ENCODE assay signal across 1 cellular context in the genomic region with DNA sequence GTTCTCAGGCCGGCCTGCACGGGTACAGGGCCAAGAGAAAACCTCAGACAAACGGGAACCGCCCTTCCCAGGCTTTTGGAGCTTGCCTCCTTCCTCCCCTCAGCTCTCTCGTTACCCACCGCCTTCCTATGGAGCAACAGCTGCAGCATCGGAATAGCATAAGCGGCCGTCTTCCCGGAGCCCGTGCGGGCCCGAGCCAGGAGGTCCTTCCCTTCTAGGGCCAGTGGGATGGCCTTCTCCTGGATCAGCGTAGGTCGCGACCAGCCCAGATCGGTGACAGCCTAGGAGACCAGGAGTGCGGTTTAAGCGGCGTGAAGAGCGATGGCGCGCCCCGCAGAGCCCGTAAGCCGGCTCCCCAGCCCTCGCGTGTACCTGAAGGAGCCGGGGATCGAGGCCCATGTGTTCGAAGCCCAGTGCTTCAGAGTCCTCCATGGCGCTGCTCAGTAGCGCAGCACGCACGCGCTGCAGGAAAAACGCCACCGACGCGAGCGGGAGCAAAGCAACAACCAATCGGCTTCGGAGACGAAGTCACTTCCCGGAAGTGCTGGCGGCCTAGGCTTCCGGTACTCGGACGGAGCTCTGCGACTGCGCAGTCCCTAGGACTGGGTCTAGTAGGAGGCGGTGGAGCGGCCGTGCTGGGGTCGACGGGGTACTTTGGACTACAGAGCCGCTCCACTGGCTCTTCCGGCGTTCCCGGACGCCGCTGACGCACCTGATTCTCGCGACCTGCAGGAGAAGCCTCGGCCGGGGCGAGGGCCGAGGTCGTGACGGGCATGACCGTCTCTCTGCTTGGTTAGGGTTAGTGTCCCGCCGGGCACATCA.
TF ChIP-seq lines count a peak whose summit lies in the region.

A gene with protein sequence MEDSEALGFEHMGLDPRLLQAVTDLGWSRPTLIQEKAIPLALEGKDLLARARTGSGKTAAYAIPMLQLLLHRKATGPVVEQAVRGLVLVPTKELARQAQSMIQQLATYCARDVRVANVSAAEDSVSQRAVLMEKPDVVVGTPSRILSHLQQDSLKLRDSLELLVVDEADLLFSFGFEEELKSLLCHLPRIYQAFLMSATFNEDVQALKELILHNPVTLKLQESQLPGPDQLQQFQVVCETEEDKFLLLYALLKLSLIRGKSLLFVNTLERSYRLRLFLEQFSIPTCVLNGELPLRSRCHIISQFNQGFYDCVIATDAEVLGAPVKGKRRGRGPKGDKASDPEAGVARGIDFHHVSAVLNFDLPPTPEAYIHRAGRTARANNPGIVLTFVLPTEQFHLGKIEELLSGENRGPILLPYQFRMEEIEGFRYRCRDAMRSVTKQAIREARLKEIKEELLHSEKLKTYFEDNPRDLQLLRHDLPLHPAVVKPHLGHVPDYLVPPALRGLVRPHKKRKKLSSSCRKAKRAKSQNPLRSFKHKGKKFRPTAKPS (minus strand): TSS at position 445 of the 822 bp plus-strand sequence. CDS start 13 bp downstream, at position 432.

TF ChIP-seq in K562, 482 proteins besides CTCF, POLR2A, EP300 and RAD21 (continued from another document and continues in another):
- TF ChIP-seq, protein P1, sequence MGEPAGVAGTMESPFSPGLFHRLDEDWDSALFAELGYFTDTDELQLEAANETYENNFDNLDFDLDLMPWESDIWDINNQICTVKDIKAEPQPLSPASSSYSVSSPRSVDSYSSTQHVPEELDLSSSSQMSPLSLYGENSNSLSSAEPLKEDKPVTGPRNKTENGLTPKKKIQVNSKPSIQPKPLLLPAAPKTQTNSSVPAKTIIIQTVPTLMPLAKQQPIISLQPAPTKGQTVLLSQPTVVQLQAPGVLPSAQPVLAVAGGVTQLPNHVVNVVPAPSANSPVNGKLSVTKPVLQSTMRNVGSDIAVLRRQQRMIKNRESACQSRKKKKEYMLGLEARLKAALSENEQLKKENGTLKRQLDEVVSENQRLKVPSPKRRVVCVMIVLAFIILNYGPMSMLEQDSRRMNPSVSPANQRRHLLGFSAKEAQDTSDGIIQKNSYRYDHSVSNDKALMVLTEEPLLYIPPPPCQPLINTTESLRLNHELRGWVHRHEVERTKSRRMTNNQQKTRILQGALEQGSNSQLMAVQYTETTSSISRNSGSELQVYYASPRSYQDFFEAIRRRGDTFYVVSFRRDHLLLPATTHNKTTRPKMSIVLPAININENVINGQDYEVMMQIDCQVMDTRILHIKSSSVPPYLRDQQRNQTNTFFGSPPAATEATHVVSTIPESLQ (CRISPR knock-in tag; IDR thresholded peaks at IDR 0.05), result 0 out of 2 replicates have a peak, but pooled peaks have one; percentile 37
- TF ChIP-seq RBM39 (optimal IDR thresholded peaks at IDR 0.05; ENCODE audit: low read depth, low read length) (no peak), DIDO1 (tag; IDR thresholded peaks at IDR 0.05; ENCODE audit: low read depth) (peak; percentile 18; the same call in 1 of the 2 replicates), ATF7 (IDR thresholded peaks at IDR 0.05) (peak; percentile 68; the same call in 1 of the 2 replicates), CTBP1 (IDR thresholded peaks at IDR 0.05; ENCODE audit: borderline replicate concordance) (peak; percentile 42; the same call in 1 of the 2 replicates), POLR3A (IDR thresholded peaks at IDR 0.05; ENCODE audit: borderline replicate concordance, extremely low read depth, insufficient read depth, insufficient read length) (no peak), ZBED1 (IDR thresholded peaks at IDR 0.05) (0 out of 2 replicates have a peak, but pooled peaks have one; percentile 59), ARHGAP35 (IDR thresholded peaks at IDR 0.05; ENCODE audit: partially characterized antibody) (no peak), RNF2 (IDR thresholded peaks at IDR 0.05) (peak; percentile 77; the same call in 1 of the 2 replicates), ZNF707 (CRISPR knock-in tag; conservative IDR thresholded peaks at IDR 0.05) (no peak), TGIF2 (CRISPR knock-in tag; IDR thresholded peaks at IDR 0.05) (no peak), LEF1 (IDR thresholded peaks at IDR 0.05) (no peak), ZFP36 (IDR thresholded peaks at IDR 0.05; ENCODE audit: low read depth, low read length, partially characterized antibody) (no peak), SIN3A (IDR thresholded peaks at IDR 0.05; ENCODE audit: borderline replicate concordance in 2 of 2, control insufficient read depth in 1 of 2, low read depth in 2 of 2, low read length in 2 of 2) (peak; percentile 83 to 91; a peak in 2 of 4 replicates), ZNF3 (CRISPR knock-in tag; IDR thresholded peaks at IDR 0.05) (no peak), CBX3 (IDR thresholded peaks at IDR 0.05; ENCODE audit: borderline replicate concordance in 1 of 2, low read length in 2 of 2) (peak in 1 of 2 experiments; percentile 91; a peak in 2 of 3 replicates), STAT5B (CRISPR knock-in tag; IDR thresholded peaks at IDR 0.05) (no peak), POLR2H (tag; IDR thresholded peaks at IDR 0.05; ENCODE audit: low read depth) (peak; percentile 82), CREM (IDR thresholded peaks at IDR 0.05; ENCODE audit: low read depth) (peak; percentile 87), PHF20 (IDR thresholded peaks at IDR 0.05; ENCODE audit: partially characterized antibody) (peak; percentile 80), ZNF444 (CRISPR knock-in tag; IDR thresholded peaks at IDR 0.05) (no peak), ZFX (CRISPR knock-in tag; IDR thresholded peaks at IDR 0.05) (peak; percentile 84), TRIM28 (IDR thresholded peaks at IDR 0.05) (no peak), GABPB1 (CRISPR knock-in tag; IDR thresholded peaks at IDR 0.05) (peak; percentile 91), DMBX1 (CRISPR knock-in tag; IDR thresholded peaks at IDR 0.05; ENCODE audit: borderline replicate concordance) (peak; percentile 50; the same call in 1 of the 2 replicates), NR2C2 (CRISPR knock-in tag; IDR thresholded peaks at IDR 0.05) (0 out of 2 replicates have a peak, but pooled peaks have one; percentile 62), NR2C2 (tag; IDR thresholded peaks at IDR 0.05) (peak; percentile 51; the same call in 1 of the 2 replicates), SPI1 (IDR thresholded peaks at IDR 0.05; ENCODE audit: borderline replicate concordance, low read depth, low read length) (no peak), TCFL5 (CRISPR knock-in tag; conservative IDR thresholded peaks at IDR 0.05) (no peak), MEF2D (tag; conservative IDR thresholded peaks at IDR 0.05; ENCODE audit: low read depth) (0 out of 2 replicates have a peak, but pooled peaks have one; percentile 54), TCF7 (IDR thresholded peaks at IDR 0.05; ENCODE audit: borderline replicate concordance) (no peak), ZNF212 (CRISPR knock-in tag; IDR thresholded peaks at IDR 0.05) (0 out of 2 replicates have a peak, but pooled peaks have one; percentile 60), SNRNP70 (optimal IDR thresholded peaks at IDR 0.05; ENCODE audit: low read depth, low read length) (no peak)
- TF ChIP-seq, protein P2, sequence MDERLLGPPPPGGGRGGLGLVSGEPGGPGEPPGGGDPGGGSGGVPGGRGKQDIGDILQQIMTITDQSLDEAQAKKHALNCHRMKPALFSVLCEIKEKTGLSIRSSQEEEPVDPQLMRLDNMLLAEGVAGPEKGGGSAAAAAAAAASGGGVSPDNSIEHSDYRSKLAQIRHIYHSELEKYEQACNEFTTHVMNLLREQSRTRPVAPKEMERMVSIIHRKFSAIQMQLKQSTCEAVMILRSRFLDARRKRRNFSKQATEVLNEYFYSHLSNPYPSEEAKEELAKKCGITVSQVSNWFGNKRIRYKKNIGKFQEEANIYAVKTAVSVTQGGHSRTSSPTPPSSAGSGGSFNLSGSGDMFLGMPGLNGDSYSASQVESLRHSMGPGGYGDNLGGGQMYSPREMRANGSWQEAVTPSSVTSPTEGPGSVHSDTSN (CRISPR knock-in tag; IDR thresholded peaks at IDR 0.05; ENCODE audit: low read depth), result no peak
- TF ChIP-seq, protein P2 (tag; conservative IDR thresholded peaks at IDR 0.05; ENCODE audit: low read depth), result no peak
- TF ChIP-seq, protein P3, sequence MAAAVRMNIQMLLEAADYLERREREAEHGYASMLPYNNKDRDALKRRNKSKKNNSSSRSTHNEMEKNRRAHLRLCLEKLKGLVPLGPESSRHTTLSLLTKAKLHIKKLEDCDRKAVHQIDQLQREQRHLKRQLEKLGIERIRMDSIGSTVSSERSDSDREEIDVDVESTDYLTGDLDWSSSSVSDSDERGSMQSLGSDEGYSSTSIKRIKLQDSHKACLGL (CRISPR knock-in tag; IDR thresholded peaks at IDR 0.05; ENCODE audit: borderline replicate concordance, poor library complexity, severe bottlenecking), result peak; percentile 83
- TF ChIP-seq, protein P4, sequence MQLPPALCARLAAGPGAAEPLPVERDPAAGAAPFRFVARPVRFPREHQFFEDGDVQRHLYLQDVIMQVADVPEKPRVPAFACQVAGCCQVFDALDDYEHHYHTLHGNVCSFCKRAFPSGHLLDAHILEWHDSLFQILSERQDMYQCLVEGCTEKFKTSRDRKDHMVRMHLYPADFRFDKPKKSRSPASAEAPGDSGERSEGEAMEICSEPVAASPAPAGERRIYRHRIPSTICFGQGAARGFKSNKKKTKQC (CRISPR knock-in tag; IDR thresholded peaks at IDR 0.05), result peak; percentile 91; the same call in 1 of the 2 replicates
- TF ChIP-seq, protein P5, sequence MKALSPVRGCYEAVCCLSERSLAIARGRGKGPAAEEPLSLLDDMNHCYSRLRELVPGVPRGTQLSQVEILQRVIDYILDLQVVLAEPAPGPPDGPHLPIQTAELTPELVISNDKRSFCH (CRISPR knock-in tag; IDR thresholded peaks at IDR 0.05), result 0 out of 2 replicates have a peak, but pooled peaks have one; percentile 24
- TF ChIP-seq, protein P5 (tag; IDR thresholded peaks at IDR 0.05), result peak; percentile 54; the same call in 1 of the 2 replicates
- TF ChIP-seq, protein P6, sequence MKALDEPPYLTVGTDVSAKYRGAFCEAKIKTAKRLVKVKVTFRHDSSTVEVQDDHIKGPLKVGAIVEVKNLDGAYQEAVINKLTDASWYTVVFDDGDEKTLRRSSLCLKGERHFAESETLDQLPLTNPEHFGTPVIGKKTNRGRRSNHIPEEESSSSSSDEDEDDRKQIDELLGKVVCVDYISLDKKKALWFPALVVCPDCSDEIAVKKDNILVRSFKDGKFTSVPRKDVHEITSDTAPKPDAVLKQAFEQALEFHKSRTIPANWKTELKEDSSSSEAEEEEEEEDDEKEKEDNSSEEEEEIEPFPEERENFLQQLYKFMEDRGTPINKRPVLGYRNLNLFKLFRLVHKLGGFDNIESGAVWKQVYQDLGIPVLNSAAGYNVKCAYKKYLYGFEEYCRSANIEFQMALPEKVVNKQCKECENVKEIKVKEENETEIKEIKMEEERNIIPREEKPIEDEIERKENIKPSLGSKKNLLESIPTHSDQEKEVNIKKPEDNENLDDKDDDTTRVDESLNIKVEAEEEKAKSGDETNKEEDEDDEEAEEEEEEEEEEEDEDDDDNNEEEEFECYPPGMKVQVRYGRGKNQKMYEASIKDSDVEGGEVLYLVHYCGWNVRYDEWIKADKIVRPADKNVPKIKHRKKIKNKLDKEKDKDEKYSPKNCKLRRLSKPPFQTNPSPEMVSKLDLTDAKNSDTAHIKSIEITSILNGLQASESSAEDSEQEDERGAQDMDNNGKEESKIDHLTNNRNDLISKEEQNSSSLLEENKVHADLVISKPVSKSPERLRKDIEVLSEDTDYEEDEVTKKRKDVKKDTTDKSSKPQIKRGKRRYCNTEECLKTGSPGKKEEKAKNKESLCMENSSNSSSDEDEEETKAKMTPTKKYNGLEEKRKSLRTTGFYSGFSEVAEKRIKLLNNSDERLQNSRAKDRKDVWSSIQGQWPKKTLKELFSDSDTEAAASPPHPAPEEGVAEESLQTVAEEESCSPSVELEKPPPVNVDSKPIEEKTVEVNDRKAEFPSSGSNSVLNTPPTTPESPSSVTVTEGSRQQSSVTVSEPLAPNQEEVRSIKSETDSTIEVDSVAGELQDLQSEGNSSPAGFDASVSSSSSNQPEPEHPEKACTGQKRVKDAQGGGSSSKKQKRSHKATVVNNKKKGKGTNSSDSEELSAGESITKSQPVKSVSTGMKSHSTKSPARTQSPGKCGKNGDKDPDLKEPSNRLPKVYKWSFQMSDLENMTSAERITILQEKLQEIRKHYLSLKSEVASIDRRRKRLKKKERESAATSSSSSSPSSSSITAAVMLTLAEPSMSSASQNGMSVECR (CRISPR knock-in tag; IDR thresholded peaks at IDR 0.05), result peak; percentile 97
- TF ChIP-seq, protein P7, sequence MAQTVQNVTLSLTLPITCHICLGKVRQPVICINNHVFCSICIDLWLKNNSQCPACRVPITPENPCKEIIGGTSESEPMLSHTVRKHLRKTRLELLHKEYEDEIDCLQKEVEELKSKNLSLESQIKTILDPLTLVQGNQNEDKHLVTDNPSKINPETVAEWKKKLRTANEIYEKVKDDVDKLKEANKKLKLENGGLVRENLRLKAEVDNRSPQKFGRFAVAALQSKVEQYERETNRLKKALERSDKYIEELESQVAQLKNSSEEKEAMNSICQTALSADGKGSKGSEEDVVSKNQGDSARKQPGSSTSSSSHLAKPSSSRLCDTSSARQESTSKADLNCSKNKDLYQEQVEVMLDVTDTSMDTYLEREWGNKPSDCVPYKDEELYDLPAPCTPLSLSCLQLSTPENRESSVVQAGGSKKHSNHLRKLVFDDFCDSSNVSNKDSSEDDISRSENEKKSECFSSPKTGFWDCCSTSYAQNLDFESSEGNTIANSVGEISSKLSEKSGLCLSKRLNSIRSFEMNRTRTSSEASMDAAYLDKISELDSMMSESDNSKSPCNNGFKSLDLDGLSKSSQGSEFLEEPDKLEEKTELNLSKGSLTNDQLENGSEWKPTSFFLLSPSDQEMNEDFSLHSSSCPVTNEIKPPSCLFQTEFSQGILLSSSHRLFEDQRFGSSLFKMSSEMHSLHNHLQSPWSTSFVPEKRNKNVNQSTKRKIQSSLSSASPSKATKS (CRISPR knock-in tag; IDR thresholded peaks at IDR 0.05), result no peak
- TF ChIP-seq, protein P8, sequence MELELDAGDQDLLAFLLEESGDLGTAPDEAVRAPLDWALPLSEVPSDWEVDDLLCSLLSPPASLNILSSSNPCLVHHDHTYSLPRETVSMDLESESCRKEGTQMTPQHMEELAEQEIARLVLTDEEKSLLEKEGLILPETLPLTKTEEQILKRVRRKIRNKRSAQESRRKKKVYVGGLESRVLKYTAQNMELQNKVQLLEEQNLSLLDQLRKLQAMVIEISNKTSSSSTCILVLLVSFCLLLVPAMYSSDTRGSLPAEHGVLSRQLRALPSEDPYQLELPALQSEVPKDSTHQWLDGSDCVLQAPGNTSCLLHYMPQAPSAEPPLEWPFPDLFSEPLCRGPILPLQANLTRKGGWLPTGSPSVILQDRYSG (tag; conservative IDR thresholded peaks at IDR 0.05; ENCODE audit: low read depth), result 0 out of 2 replicates have a peak, but pooled peaks have one; percentile 44
